In the genomic region with DNA sequence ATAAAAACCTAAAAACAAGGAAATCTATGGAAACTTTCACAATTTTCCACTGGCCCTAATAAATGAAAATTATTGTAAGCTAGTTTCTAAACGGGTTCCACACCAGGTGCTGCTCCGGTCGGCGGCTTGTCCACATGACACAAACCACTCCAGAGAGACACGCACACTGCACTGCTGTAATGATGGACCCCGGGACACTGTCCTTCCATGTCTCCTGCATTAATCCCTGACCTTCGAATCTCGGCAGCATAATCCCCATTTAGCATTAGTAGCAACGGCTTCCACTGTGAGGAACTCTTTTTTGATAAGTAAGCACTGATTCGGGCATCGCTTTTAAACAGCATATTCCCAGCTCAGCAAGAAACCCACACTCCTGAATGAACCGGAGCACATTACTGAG, we compare ENCODE assay signal across 2 cellular contexts.
TF ChIP-seq lines count a peak whose summit lies in the region.

No MANE protein-coding gene starts in this region.

TF ChIP-seq in GM23338, 12 proteins besides CTCF, POLR2A, EP300 and RAD21 (continues in another document):
- TF ChIP-seq EZH2 (IDR thresholded peaks at IDR 0.05; ENCODE audit: low read depth, unreplicated experiment) (no peak), POLR2AphosphoS5 (IDR thresholded peaks at IDR 0.05; ENCODE audit: low read depth) (no peak), JUNB (IDR thresholded peaks at IDR 0.05; ENCODE audit: unreplicated experiment) (no peak), EZH2phosphoT487 (IDR thresholded peaks at IDR 0.05; ENCODE audit: unreplicated experiment) (no peak), ZNF114 (CRISPR knock-in tag; IDR thresholded peaks at IDR 0.05) (no peak), CREB1 (CRISPR knock-in tag; IDR thresholded peaks at IDR 0.05; ENCODE audit: low read depth) (no peak), STAT1 (IDR thresholded peaks at IDR 0.05; ENCODE audit: unreplicated experiment) (no peak), ZNF331 (CRISPR knock-in tag; IDR thresholded peaks at IDR 0.05; ENCODE audit: low read depth) (no peak), NANOG (IDR thresholded peaks at IDR 0.05; ENCODE audit: borderline replicate concordance) (no peak)
- TF ChIP-seq, protein P1, sequence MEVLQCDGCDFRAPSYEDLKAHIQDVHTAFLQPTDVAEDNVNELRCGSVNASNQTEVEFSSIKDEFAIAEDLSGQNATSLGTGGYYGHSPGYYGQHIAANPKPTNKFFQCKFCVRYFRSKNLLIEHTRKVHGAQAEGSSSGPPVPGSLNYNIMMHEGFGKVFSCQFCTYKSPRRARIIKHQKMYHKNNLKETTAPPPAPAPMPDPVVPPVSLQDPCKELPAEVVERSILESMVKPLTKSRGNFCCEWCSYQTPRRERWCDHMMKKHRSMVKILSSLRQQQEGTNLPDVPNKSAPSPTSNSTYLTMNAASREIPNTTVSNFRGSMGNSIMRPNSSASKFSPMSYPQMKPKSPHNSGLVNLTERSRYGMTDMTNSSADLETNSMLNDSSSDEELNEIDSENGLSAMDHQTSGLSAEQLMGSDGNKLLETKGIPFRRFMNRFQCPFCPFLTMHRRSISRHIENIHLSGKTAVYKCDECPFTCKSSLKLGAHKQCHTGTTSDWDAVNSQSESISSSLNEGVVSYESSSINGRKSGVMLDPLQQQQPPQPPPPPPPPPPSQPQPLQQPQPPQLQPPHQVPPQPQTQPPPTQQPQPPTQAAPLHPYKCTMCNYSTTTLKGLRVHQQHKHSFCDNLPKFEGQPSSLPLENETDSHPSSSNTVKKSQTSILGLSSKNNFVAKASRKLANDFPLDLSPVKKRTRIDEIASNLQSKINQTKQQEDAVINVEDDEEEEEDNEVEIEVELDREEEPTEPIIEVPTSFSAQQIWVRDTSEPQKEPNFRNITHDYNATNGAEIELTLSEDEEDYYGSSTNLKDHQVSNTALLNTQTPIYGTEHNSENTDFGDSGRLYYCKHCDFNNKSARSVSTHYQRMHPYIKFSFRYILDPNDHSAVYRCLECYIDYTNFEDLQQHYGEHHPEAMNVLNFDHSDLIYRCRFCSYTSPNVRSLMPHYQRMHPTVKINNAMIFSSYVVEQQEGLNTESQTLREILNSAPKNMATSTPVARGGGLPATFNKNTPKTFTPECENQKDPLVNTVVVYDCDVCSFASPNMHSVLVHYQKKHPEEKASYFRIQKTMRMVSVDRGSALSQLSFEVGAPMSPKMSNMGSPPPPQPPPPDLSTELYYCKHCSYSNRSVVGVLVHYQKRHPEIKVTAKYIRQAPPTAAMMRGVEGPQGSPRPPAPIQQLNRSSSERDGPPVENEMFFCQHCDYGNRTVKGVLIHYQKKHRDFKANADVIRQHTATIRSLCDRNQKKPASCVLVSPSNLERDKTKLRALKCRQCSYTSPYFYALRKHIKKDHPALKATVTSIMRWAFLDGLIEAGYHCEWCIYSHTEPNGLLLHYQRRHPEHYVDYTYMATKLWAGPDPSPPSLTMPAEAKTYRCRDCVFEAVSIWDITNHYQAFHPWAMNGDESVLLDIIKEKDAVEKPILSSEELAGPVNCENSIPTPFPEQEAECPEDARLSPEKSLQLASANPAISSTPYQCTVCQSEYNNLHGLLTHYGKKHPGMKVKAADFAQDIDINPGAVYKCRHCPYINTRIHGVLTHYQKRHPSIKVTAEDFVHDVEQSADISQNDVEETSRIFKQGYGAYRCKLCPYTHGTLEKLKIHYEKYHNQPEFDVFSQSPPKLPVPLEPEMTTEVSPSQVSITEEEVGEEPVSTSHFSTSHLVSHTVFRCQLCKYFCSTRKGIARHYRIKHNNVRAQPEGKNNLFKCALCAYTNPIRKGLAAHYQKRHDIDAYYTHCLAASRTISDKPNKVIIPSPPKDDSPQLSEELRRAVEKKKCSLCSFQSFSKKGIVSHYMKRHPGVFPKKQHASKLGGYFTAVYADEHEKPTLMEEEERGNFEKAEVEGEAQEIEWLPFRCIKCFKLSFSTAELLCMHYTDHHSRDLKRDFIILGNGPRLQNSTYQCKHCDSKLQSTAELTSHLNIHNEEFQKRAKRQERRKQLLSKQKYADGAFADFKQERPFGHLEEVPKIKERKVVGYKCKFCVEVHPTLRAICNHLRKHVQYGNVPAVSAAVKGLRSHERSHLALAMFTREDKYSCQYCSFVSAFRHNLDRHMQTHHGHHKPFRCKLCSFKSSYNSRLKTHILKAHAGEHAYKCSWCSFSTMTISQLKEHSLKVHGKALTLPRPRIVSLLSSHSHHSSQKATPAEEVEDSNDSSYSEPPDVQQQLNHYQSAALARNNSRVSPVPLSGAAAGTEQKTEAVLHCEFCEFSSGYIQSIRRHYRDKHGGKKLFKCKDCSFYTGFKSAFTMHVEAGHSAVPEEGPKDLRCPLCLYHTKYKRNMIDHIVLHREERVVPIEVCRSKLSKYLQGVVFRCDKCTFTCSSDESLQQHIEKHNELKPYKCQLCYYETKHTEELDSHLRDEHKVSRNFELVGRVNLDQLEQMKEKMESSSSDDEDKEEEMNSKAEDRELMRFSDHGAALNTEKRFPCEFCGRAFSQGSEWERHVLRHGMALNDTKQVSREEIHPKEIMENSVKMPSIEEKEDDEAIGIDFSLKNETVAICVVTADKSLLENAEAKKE (CRISPR knock-in tag; IDR thresholded peaks at IDR 0.05) = no peak
- TF ChIP-seq, protein P2, sequence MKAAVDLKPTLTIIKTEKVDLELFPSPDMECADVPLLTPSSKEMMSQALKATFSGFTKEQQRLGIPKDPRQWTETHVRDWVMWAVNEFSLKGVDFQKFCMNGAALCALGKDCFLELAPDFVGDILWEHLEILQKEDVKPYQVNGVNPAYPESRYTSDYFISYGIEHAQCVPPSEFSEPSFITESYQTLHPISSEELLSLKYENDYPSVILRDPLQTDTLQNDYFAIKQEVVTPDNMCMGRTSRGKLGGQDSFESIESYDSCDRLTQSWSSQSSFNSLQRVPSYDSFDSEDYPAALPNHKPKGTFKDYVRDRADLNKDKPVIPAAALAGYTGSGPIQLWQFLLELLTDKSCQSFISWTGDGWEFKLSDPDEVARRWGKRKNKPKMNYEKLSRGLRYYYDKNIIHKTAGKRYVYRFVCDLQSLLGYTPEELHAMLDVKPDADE (IDR thresholded peaks at IDR 0.05) = no peak

TF ChIP-seq in H1, 55 proteins besides CTCF, POLR2A, EP300 and RAD21:
- no peak for TF ChIP-seq RNF2 (IDR thresholded peaks at IDR 0.05; ENCODE audit: borderline replicate concordance, low read depth, low read length, missing control alignments, poor library complexity, severe bottlenecking)
- TF ChIP-seq CHD2 (IDR thresholded peaks at IDR 0.05; ENCODE audit: low read length) = no peak
- no peak for TF ChIP-seq TAF1 (IDR thresholded peaks at IDR 0.05; ENCODE audit: low read depth, low read length)
- no peak for TF ChIP-seq TCF12 (IDR thresholded peaks at IDR 0.05; ENCODE audit: low read depth, low read length)
- TF ChIP-seq KDM4A (IDR thresholded peaks at IDR 0.05; ENCODE audit: low read depth, low read length, severe bottlenecking) = no peak
- no peak for TF ChIP-seq SIX5 (IDR thresholded peaks at IDR 0.05; ENCODE audit: low read depth, low read length)
- TF ChIP-seq GABPA (IDR thresholded peaks at IDR 0.05; ENCODE audit: borderline replicate concordance, insufficient read depth, low read length) = no peak
TF ChIP-seq in H1: peak in this region for 0.
